Comparison of ENCODE assay signal across 7 cellular contexts in genomic region chr19:42216653-42217521, GRCh38. TPM values are rescaled to one million over a fixed set of nuclear protein-coding genes. Genes with fewer than 3 reads are reported as not detected.
DNase-seq lines count a peak whose midpoint lies in the region; ATAC-seq, FAIRE-seq and TF ChIP-seq lines count a peak whose summit lies in the region.

No MANE protein-coding gene starts in this region.

- TF ChIP-seq CTCF in GM12875 (IDR thresholded peaks at IDR 0.05; ENCODE audit: borderline replicate concordance, insufficient read depth, low read depth, low read length) (no peak), RWPE1 (conservative IDR thresholded peaks at IDR 0.05; ENCODE audit: low read depth) (no peak), bronchial epithelial cell (IDR thresholded peaks at IDR 0.05; ENCODE audit: insufficient read depth, low read length, severe bottlenecking) (no peak), kidney (IDR thresholded peaks at IDR 0.05; ENCODE audit: borderline replicate concordance, extremely low read depth, insufficient read depth) (no peak)

- H3K4me3 ChIP-seq in GM12875 (ENCODE audit: low read depth, low read length) (peak overlapping the region; percentile 57), bronchial epithelial cell (ENCODE audit: low read depth, low read length) (peak overlapping the region; percentile 86), kidney (ENCODE audit: low read length in 2 of 2) (peak overlapping the region; percentile 86 to 91)

- DNase-seq in RWPE1 (ENCODE audit: low spot score) (no peak), bronchial epithelial cell (ENCODE audit: low read depth) (no peak), kidney (peak; percentile 88)
- peak; percentile 51 for DNase-seq in stimulated activated CD4-positive, alpha-beta T cell treated with anti-CD3 and anti-CD28 coated beads, Interleukin-15, amount 100 ng/mL, for 24 hours

- H3K36me3 ChIP-seq in bronchial epithelial cell (ENCODE audit: control insufficient read depth, insufficient read depth, low read length), result no peaks in the 10 kb centered on the region
- peaks cover 11 to 18% of the 10 kb centered on the region in 2 donors for H3K36me3 ChIP-seq in kidney (ENCODE audit: control insufficient read depth in 1 of 2, insufficient read depth in 2 of 2, low read length in 2 of 2)

- H3K27ac ChIP-seq in RWPE1, result peak overlapping the region; percentile 89
- peak overlapping the region; percentile 96 for H3K27ac ChIP-seq in kidney (ENCODE audit: low read depth in 2 of 2, low read length in 2 of 2)

- ATAC-seq in HG03064 (IDR thresholded peaks at IDR 0.05; ENCODE audit: low read depth, unreplicated experiment) (peak; percentile 18), GM19397 (IDR thresholded peaks at IDR 0.05; ENCODE audit: unreplicated experiment) (no peak)

- no peaks in the 10 kb centered on the region for H3K9me3 ChIP-seq in kidney (ENCODE audit: control insufficient read depth in 1 of 2, low read length in 2 of 2)

- CTCF ChIA-PET in RWPE1 (lab: Yijun Ruan, JAX), result interaction anchor here (0.6 to 1.2 kb wide), 6 partner anchors 16 to 425 kb away, joined by 3 to 6 read pairs (median 4); no protein-coding TSS in a partner anchor

- POLR2A ChIA-PET in RWPE1 (lab: Yijun Ruan, JAX; ENCODE audit: low non-redundant PET), result interaction anchor here (0.7 kb wide), 1 partner anchor 102 kb away, joined by 4 read pairs; no protein-coding TSS in a partner anchor

- intact Hi-C loops in kidney (cut with DNase I), result no loop called here

- no peaks in the 10 kb centered on the region for H3K27me3 ChIP-seq in bronchial epithelial cell (ENCODE audit: control insufficient read depth, insufficient read depth, low read length)

- peak overlapping the region; percentile 52 to 93 for H3K9ac ChIP-seq in kidney (ENCODE audit: low read length in 2 of 2)

- FAIRE-seq in bronchial epithelial cell (lab: Jason Lieb, UNC), result no peak
- no peak for FAIRE-seq in kidney (lab: Jason Lieb, UNC)

- peaks cover 19 to 28% of the 10 kb centered on the region in 2 donors for H3K4me1 ChIP-seq in kidney (ENCODE audit: control insufficient read depth in 1 of 2, insufficient read depth in 1 of 2, low read depth in 1 of 2, low read length in 2 of 2)

RNA-seq across cellular contexts. Expression of gene DEDD2, which starts 0.6 kb away (rescaled TPM):
- total RNA-seq in bronchial epithelial cell, result 27.1 and 28.7 TPM in 2 replicates
- 26.1 TPM for total RNA-seq in kidney
- polyA plus RNA-seq in kidney (ENCODE audit: insufficient read depth, low read depth, low replicate concordance), result 36.3 TPM

RNA-seq across cellular contexts. Expression of gene ZNF526, which starts 3.2 kb away (rescaled TPM):
- total RNA-seq in bronchial epithelial cell (7.8 and 11.1 TPM in 2 replicates), kidney (11.6 TPM)
- 2.6 TPM for polyA plus RNA-seq in kidney (ENCODE audit: insufficient read depth, low read depth, low replicate concordance)

RNA-seq across cellular contexts. Expression of gene GSK3A, which starts 25.5 kb away (rescaled TPM):
- 11.6 and 12.4 TPM in 2 replicates for total RNA-seq in bronchial epithelial cell
- total RNA-seq in kidney, result 39.2 TPM
- 57.3 TPM for polyA plus RNA-seq in kidney (ENCODE audit: insufficient read depth, low read depth, low replicate concordance)

RNA-seq across cellular contexts. Expression of gene ERF, which starts 38.0 kb away (rescaled TPM):
- total RNA-seq in bronchial epithelial cell, result 10.8 and 11.6 TPM in 2 replicates
- total RNA-seq in kidney, result 61.2 TPM
- polyA plus RNA-seq in kidney (ENCODE audit: insufficient read depth, low read depth, low replicate concordance), result 31.1 TPM

RNA-seq across cellular contexts. Expression of gene CIC, which starts 52.2 kb away (rescaled TPM):
- total RNA-seq in bronchial epithelial cell, result 7.1 and 9.3 TPM in 2 replicates
- 90.9 TPM for total RNA-seq in kidney
- polyA plus RNA-seq in kidney (ENCODE audit: insufficient read depth, low read depth, low replicate concordance), result 18.8 TPM

Comparison
In these comparisons a context has a peak if more than half of its experiments do, and no peak if none do; other contexts are left out.
1. DNase-seq: peak in kidney (single experiment) and stimulated activated CD4-positive, alpha-beta T cell treated with anti-CD3 and anti-CD28 coated beads, Interleukin-15, amount 100 ng/mL, for 24 hours (single experiment); none in RWPE1 (single experiment) and bronchial epithelial cell (single experiment).
2. Peak in every context shown above with its lines, with median percentiles within 50 percentile points of each other: H3K4me3 ChIP-seq.